Comparison of ENCODE assay signal across 23 cellular contexts in the genomic region with DNA sequence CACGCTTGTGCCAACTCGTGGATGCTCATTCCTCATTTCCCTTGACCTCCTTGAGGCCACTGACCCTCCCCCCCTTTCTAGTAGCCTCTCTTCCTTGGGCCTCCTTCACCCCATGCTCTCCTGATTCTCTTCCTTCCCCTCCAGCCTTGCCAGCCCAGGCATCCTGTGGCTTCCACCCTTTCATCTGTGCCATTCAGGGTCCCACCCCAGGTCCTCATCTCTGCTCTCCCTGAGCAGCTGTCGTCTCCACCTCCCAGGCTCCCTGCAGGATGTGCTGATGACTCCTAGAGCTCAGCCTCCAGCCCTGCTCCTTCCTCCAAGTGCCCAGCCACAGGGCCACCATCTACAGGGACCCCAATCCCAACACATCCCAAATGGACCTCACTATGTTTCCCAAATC.
"Had no signal": no experiment of that assay in that cellular context is flagged by ENCODE, and none has a peak within 500 bp of the region (broad histone marks: within the 10 kb centered on the region; RNA-seq: fewer than 3 reads in every experiment).

No MANE protein-coding gene starts in this region.

- H3K4me1 ChIP-seq: foreskin keratinocyte, left ventricle myocardium inferior, lower lobe of right lung, right atrium auricular region, sigmoid colon, suprapubic skin, upper lobe of left lung, uterus had no signal

- H3K9me3 Mint-ChIP-seq: endodermal cell; immature natural killer cell; memory B cell; mesothelial cell of epicardium; natural killer cell treated with Interleukin-12 subunit alpha and Interleukin-12 subunit beta and Interleukin-15 and Interleukin-18, amount 100 ng/mL, for 72 hours had no signal

- H3K4me3 Mint-ChIP-seq: endodermal cell; immature natural killer cell; memory B cell; mesothelial cell of epicardium; natural killer cell treated with Interleukin-12 subunit alpha and Interleukin-12 subunit beta and Interleukin-15 and Interleukin-18, amount 100 ng/mL, for 72 hours had no signal

- H3K36me3 Mint-ChIP-seq: immature natural killer cell; memory B cell; mesothelial cell of epicardium; natural killer cell treated with Interleukin-12 subunit alpha and Interleukin-12 subunit beta and Interleukin-15 and Interleukin-18, amount 100 ng/mL, for 72 hours had no signal

- H3K4me3 ChIP-seq: coronary artery, left ventricle myocardium inferior, lower lobe of right lung, right atrium auricular region, sigmoid colon, skin epidermis, suprapubic skin, thyroid gland, upper lobe of left lung, uterus had no signal

- DNase-seq: effector CD4-positive, alpha-beta T cell; endodermal cell; erythroblast; foreskin keratinocyte; immature natural killer cell; left cardiac atrium; left ventricle myocardium inferior; lower lobe of right lung; sigmoid colon; stimulated activated CD4-positive, alpha-beta T cell treated with anti-CD3 and anti-CD28 coated beads, Interleukin-12 subunit alpha, Interleukin-12 subunit beta, amount 100 ng/mL, for 4 hours; stimulated activated CD4-positive, alpha-beta T cell treated with anti-CD3 and anti-CD28 coated beads, Interleukin-2, amount 100 ng/mL, for 48 hours; stimulated activated naive CD4-positive, alpha-beta T cell treated with Interleukin-2 at 50 U/mL for 16 hours; upper lobe of left lung; uterus had no signal

- H3K36me3 ChIP-seq: left ventricle myocardium inferior, lower lobe of right lung, neutrophil, right atrium auricular region, sigmoid colon, suprapubic skin, thyroid gland, upper lobe of left lung, uterus had no signal

- H3K27ac Mint-ChIP-seq: endodermal cell; immature natural killer cell; memory B cell; mesothelial cell of epicardium; natural killer cell treated with Interleukin-12 subunit alpha and Interleukin-12 subunit beta and Interleukin-15 and Interleukin-18, amount 100 ng/mL, for 72 hours had no signal

- H3K4me1 Mint-ChIP-seq: immature natural killer cell, memory B cell, mesothelial cell of epicardium had no signal

- H3K27ac ChIP-seq: coronary artery, foreskin keratinocyte, left ventricle myocardium inferior, lower lobe of right lung, neutrophil, right atrium auricular region, sigmoid colon, skin epidermis, suprapubic skin, thyroid gland, upper lobe of left lung, uterus had no signal

- ATAC-seq: foreskin keratinocyte; left cardiac atrium; lower lobe of right lung; natural killer cell treated with Interleukin-12 subunit alpha and Interleukin-12 subunit beta and Interleukin-15 and Interleukin-18, amount 100 ng/mL, for 72 hours had no signal

- H3K27me3 ChIP-seq: foreskin keratinocyte, right atrium auricular region, thyroid gland, upper lobe of left lung, uterus had no signal

- H3K9me3 ChIP-seq: left ventricle myocardium inferior, lower lobe of right lung, neutrophil, right atrium auricular region, sigmoid colon, suprapubic skin, thyroid gland, upper lobe of left lung, uterus had no signal
